In genomic region chr14:52312872-52313492, GRCh38 we compare ENCODE assay signal across 7 cellular contexts. TPM values are rescaled to one million over a fixed set of nuclear protein-coding genes. Genes with fewer than 3 reads are reported as not detected.
DNase-seq lines count a peak whose midpoint lies in the region; ATAC-seq and TF ChIP-seq lines count a peak whose summit lies in the region.

No MANE protein-coding gene starts in this region.

- no TSS peak for BruUV-seq in IMR-90 (replicated peaks; lab: Mats Ljungman, UMichigan)

- peak overlapping the region; percentile 93 for H2BK120ac ChIP-seq in IMR-90 (ENCODE audit: low read depth, low read length)

- H3K4ac ChIP-seq in IMR-90 (ENCODE audit: low read depth, low read length): peak overlapping the region; percentile 89

- H3K36me3 Mint-ChIP-seq in activated CD8-positive, alpha-beta T cell treated with anti-CD3 and anti-CD28 coated beads, Interleukin-2, amount 10 ng/mL, durations not matched to agents 7 days and 5 days (ENCODE audit: low read depth): peaks cover 95% of the 10 kb centered on the region

- H3K4me1 ChIP-seq in IMR-90 (ENCODE audit: control insufficient read depth, insufficient read depth, low read length) (peaks cover 8% of the 10 kb centered on the region), left lung (peaks cover 12 to 70% of the 10 kb centered on the region in 2 donors), subcutaneous abdominal adipose tissue (ENCODE audit: control insufficient read depth in 5 of 5, insufficient read depth in 5 of 5, low read length in 5 of 5) (peaks cover 3 to 44% (median 30%) of the 10 kb centered on the region in 5 donors)

- no peak for TF ChIP-seq RAD21 in IMR-90 (IDR thresholded peaks at IDR 0.05; ENCODE audit: low read length)

- TF ChIP-seq CTCF in IMR-90 (conservative IDR thresholded peaks at IDR 0.05; ENCODE audit: low read depth, low read length): no peak
- no peak for TF ChIP-seq CTCF in left lung (IDR thresholded peaks at IDR 0.05)

- H3K14ac ChIP-seq in IMR-90 (replicated peaks; ENCODE audit: low read depth, low read length): peak overlapping the region; percentile 93

- ATAC-seq in IMR-90 (ENCODE audit: low read depth): no peak
- ATAC-seq in activated CD8-positive, alpha-beta T cell treated with anti-CD3 and anti-CD28 coated beads, Interleukin-2, amount 10 ng/mL, durations not matched to agents 7 days and 5 days: no peak
- peak; percentile 11 for ATAC-seq in left lung

- peaks cover 4% of the 10 kb centered on the region; the same call in 1 of the 2 replicates for H3K36me3 ChIP-seq in IMR-90 (ENCODE audit: control insufficient read depth, insufficient read depth, low read length)
- no peaks in the 10 kb centered on the region for H3K36me3 ChIP-seq in left lung
- no peaks in the 10 kb centered on the region for H3K36me3 ChIP-seq in subcutaneous abdominal adipose tissue (ENCODE audit: control insufficient read depth in 5 of 5, insufficient read depth in 5 of 5, low read length in 5 of 5)

- peak overlapping the region; percentile 98 for H3K27ac Mint-ChIP-seq in activated CD8-positive, alpha-beta T cell treated with anti-CD3 and anti-CD28 coated beads, Interleukin-2, amount 10 ng/mL, durations not matched to agents 7 days and 5 days

- peak overlapping the region; percentile 91 for H3K4me2 ChIP-seq in IMR-90 (ENCODE audit: low read depth, low read length)

- TF ChIP-seq POLR2A in IMR-90 (IDR thresholded peaks at IDR 0.05; ENCODE audit: low read depth, low read length): no peak

- peak overlapping the region; percentile 97 for H3K4me3 Mint-ChIP-seq in activated CD8-positive, alpha-beta T cell treated with anti-CD3 and anti-CD28 coated beads, Interleukin-2, amount 10 ng/mL, durations not matched to agents 7 days and 5 days

- peak overlapping the region; percentile 98 for H3K23ac ChIP-seq in IMR-90 (ENCODE audit: low read depth, low read length)

- peak overlapping the region; percentile 25 for H2AFZ ChIP-seq in IMR-90 (replicated peaks; ENCODE audit: low read length, poor library complexity)

- peak overlapping the region; percentile 58 for H2AK9ac ChIP-seq in IMR-90 (replicated peaks; ENCODE audit: low read depth, low read length, poor library complexity)

- peak overlapping the region; percentile 88 for H2BK5ac ChIP-seq in IMR-90 (ENCODE audit: low read depth, low read length, poor library complexity, severe bottlenecking)

- H4K20me1 ChIP-seq in IMR-90 (ENCODE audit: insufficient read depth, low read length): peaks cover 5% of the 10 kb centered on the region

- dilution Hi-C loops in IMR-90 (cut with HindIII; ENCODE audit: low sequenced_read_pairs, unreplicated experiment): no loop called here

- no peaks in the 10 kb centered on the region for H3K27me3 ChIP-seq in IMR-90 (ENCODE audit: control insufficient read depth, insufficient read depth, low read length)
- peaks cover 0 to 36% of the 10 kb centered on the region in 2 donors for H3K27me3 ChIP-seq in left lung
- peaks cover 9 to 20% (median 15%) of the 10 kb centered on the region in 5 donors for H3K27me3 ChIP-seq in subcutaneous abdominal adipose tissue (ENCODE audit: control insufficient read depth in 5 of 5, insufficient read depth in 4 of 5, low read length in 5 of 5)

- H3K18ac ChIP-seq in IMR-90 (ENCODE audit: low read depth, low read length): peak overlapping the region; percentile 92

- CTCF ChIA-PET in IMR-90 (lab: Yijun Ruan, JAX): interaction anchor here (0.6 kb wide), 1 partner anchor 41 kb away, joined by 3 read pairs; no protein-coding TSS in a partner anchor
- CTCF ChIA-PET in activated CD8-positive, alpha-beta T cell treated with anti-CD3 and anti-CD28 coated beads, Interleukin-2, amount 10 ng/mL, durations not matched to agents 7 days and 5 days (lab: Charles Lee): interaction anchor here (0.6 to 7.3 kb wide), 6 partner anchors 9 to 210 kb away, joined by 3 to 63 read pairs (median 6); no protein-coding TSS in a partner anchor

- WGBS in IMR-90 (ENCODE audit: extremely low coverage in 2 of 2, insufficient read length in 1 of 2), 2 experiments: no CpG with 5 or more reads among the region's 7 CpGs

- peak overlapping the region; percentile 91 for H4K91ac ChIP-seq in IMR-90 (ENCODE audit: insufficient read depth, low read depth, low read length)

- in situ Hi-C loops in IMR-90 (cut with MboI; ENCODE audit: low sequenced_read_pairs): loop anchor here (25.0 kb wide), 1 partner anchor 374 kb away; the partner anchor contains the start of gene ERO1A

- peak overlapping the region; percentile 56 to 87 for H4K8ac ChIP-seq in IMR-90 (ENCODE audit: low read depth in 2 of 2, low read length in 2 of 2)

- H2AK5ac ChIP-seq in IMR-90 (ENCODE audit: low read depth, low read length): peak overlapping the region; percentile 80; the same call in 1 of the 2 replicates

- H3K9me3 ChIP-seq in IMR-90 (ENCODE audit: control insufficient read depth, insufficient read depth, low read length) (no peaks in the 10 kb centered on the region), left lung (no peaks in the 10 kb centered on the region), subcutaneous abdominal adipose tissue (ENCODE audit: control insufficient read depth in 5 of 5, low read length in 5 of 5) (no peaks in the 10 kb centered on the region)

- peak overlapping the region; percentile 81 for H3K56ac ChIP-seq in IMR-90 (ENCODE audit: extremely low read depth, insufficient read depth, low read length)

- intact Hi-C loops in IMR-90 (cut with micrococcal nuclease) (loop anchor here (5.0 kb wide), 1 partner anchor 379 kb away; no protein-coding TSS in a partner anchor), left lung (cut with DNase I) (no loop called here)

- peak overlapping the region; percentile 92 for H2BK20ac ChIP-seq in IMR-90 (ENCODE audit: low read depth, low read length)

- H4K5ac ChIP-seq in IMR-90 (ENCODE audit: low read depth, low read length): peak overlapping the region; percentile 59; the same call in 1 of the 2 replicates

- H3K4me3 ChIP-seq in IMR-90 (ENCODE audit: insufficient read depth, low read depth, low read length) (peak overlapping the region; percentile 90), left lung (peak overlapping the region; percentile 48 to 50), subcutaneous abdominal adipose tissue (ENCODE audit: low read depth in 1 of 5, low read length in 5 of 5) (peak overlapping the region; percentile 75 to 82 (median 80))

- peaks cover 15 to 68% of the 10 kb centered on the region in 2 experiments; a peak in 3 of 4 replicates for H3K79me1 ChIP-seq in IMR-90 (ENCODE audit: low read depth in 1 of 2, low read length in 2 of 2)

- peak overlapping the region; percentile 86 for H3K27ac ChIP-seq in IMR-90 (ENCODE audit: insufficient read depth, low read length)
- H3K27ac ChIP-seq in left lung: peak overlapping the region; percentile 78 to 92
- peak overlapping the region; percentile 42 for H3K27ac ChIP-seq in subcutaneous abdominal adipose tissue (ENCODE audit: low read depth, low read length)

- DNase-seq in IMR-90: peak; percentile 58
- DNase-seq in activated CD8-positive, alpha-beta T cell treated with anti-CD3 and anti-CD28 coated beads, Interleukin-2, amount 10 ng/mL, durations not matched to agents 7 days and 5 days: no peak
- DNase-seq in left lung: no peak
- no peak for DNase-seq in hepatic stellate cell (ENCODE audit: low spot score)
- DNase-seq in stimulated activated CD4-positive, alpha-beta T cell treated with anti-CD3 and anti-CD28 coated beads, Interleukin-2, amount 100 ng/mL, for 48 hours: no peak
- DNase-seq in NCI-H2227 treated with DMSO at 0.1 percent for 48 hours (lab: John Stamatoyannopoulos, UW): no peak

- no peaks in the 10 kb centered on the region for H3K27me3 Mint-ChIP-seq in activated CD8-positive, alpha-beta T cell treated with anti-CD3 and anti-CD28 coated beads, Interleukin-2, amount 10 ng/mL, durations not matched to agents 7 days and 5 days (ENCODE audit: low read depth)

- H3K9me3 Mint-ChIP-seq in activated CD8-positive, alpha-beta T cell treated with anti-CD3 and anti-CD28 coated beads, Interleukin-2, amount 10 ng/mL, durations not matched to agents 7 days and 5 days (ENCODE audit: insufficient read depth): no peaks in the 10 kb centered on the region

- H3K9ac ChIP-seq in IMR-90 (ENCODE audit: low read depth, low read length) (peak overlapping the region; percentile 95), subcutaneous abdominal adipose tissue (ENCODE audit: low read length in 5 of 5) (no peak overlapping the region)

- POLR2A ChIA-PET in IMR-90 (lab: Charles Lee; ENCODE audit: unreplicated experiment): interaction anchor here (1.4 kb wide), 1 partner anchor 145 kb away, joined by 6 read pairs; no protein-coding TSS in a partner anchor
- POLR2A ChIA-PET in activated CD8-positive, alpha-beta T cell treated with anti-CD3 and anti-CD28 coated beads, Interleukin-2, amount 10 ng/mL, durations not matched to agents 7 days and 5 days (lab: Charles Lee): interaction anchor here (0.6 to 11.2 kb wide), 8 partner anchors 8 to 380 kb away, joined by 3 to 120 read pairs (median 4); no protein-coding TSS in a partner anchor

- peaks cover 4% of the 10 kb centered on the region; the same call in 1 of the 2 replicates for H3K9me1 ChIP-seq in IMR-90 (ENCODE audit: insufficient read depth, low read length)

- peak overlapping the region; percentile 93 for H2BK15ac ChIP-seq in IMR-90 (ENCODE audit: low read depth, low read length)

- H3K4me1 Mint-ChIP-seq in activated CD8-positive, alpha-beta T cell treated with anti-CD3 and anti-CD28 coated beads, Interleukin-2, amount 10 ng/mL, durations not matched to agents 7 days and 5 days (ENCODE audit: low read depth): peaks cover 54% of the 10 kb centered on the region

TF ChIP-seq in IMR-90, 13 proteins besides CTCF, POLR2A, EP300 and RAD21 (continues in another document):
- TF ChIP-seq RFX5 (IDR thresholded peaks at IDR 0.05; ENCODE audit: low read depth, low read length): no peak
- TF ChIP-seq SMC3 (IDR thresholded peaks at IDR 0.05; ENCODE audit: low read depth, low read length): peak; percentile 4; the same call in 1 of the 2 replicates
- TF ChIP-seq RCOR1 (IDR thresholded peaks at IDR 0.05; ENCODE audit: insufficient replicate concordance, low read length): no peak

RNA-seq across cellular contexts. Expression of gene PTGER2, which starts 1.1 kb away (rescaled TPM):
- total RNA-seq in IMR-90 (2012; rRNA removed) (24.7 and 33.6 TPM in 2 replicates), left lung (10 to 100 TPM in 1 of 2 donors, 1 to 10 TPM in 1; 8.9 to 19.2 TPM)
- 58.5 and 59.4 TPM in 2 replicates for polyA plus RNA-seq in IMR-90 (2012; rRNA removed)
- 23.6 and 49.1 TPM in 2 replicates for polyA plus RNA-seq in IMR-90 (2012; cell fraction: cytosol; rRNA removed)
- polyA plus RNA-seq in IMR-90 (2012; cell fraction: nucleus; rRNA removed; ENCODE audit: low replicate concordance): 12.4 and 18.8 TPM in 2 replicates
- 100 to 1,000 TPM; 116 to 119 TPM for total RNA-seq in activated CD8-positive, alpha-beta T cell treated with anti-CD3 and anti-CD28 coated beads, Interleukin-2, amount 10 ng/mL, durations not matched to agents 7 days and 5 days

RNA-seq across cellular contexts. Expression of gene PTGDR, which starts 45.5 kb away (rescaled TPM):
- total RNA-seq in IMR-90 (2012; rRNA removed): not detected in 2 replicates
- not detected in 2 replicates for polyA plus RNA-seq in IMR-90 (2012; rRNA removed)
- not detected in 2 replicates for polyA plus RNA-seq in IMR-90 (2012; cell fraction: cytosol; rRNA removed)
- polyA plus RNA-seq in IMR-90 (2012; cell fraction: nucleus; rRNA removed; ENCODE audit: low replicate concordance): not detected in 2 replicates
- 1 to 10 TPM in 1 of 2 experiments, under 1 TPM in 1; 0.68 to 1.0 TPM for total RNA-seq in activated CD8-positive, alpha-beta T cell treated with anti-CD3 and anti-CD28 coated beads, Interleukin-2, amount 10 ng/mL, durations not matched to agents 7 days and 5 days
- under 1 TPM; 0.73 to 0.97 TPM for total RNA-seq in left lung
